In genomic region chr10:96342402-96342801, GRCh38 we compare ENCODE assay signal across 1 cellular context.
TF ChIP-seq lines count a peak whose summit lies in the region.

No MANE protein-coding gene starts in this region.

TF ChIP-seq in A549, 52 proteins besides CTCF, POLR2A, EP300 and RAD21 (continued from another document):
- TF ChIP-seq HMGXB4 (CRISPR knock-in tag; IDR thresholded peaks at IDR 0.05; ENCODE audit: borderline replicate concordance) (no peak), SREBF2 (IDR thresholded peaks at IDR 0.05) (no peak), KDM5A (IDR thresholded peaks at IDR 0.05) (no peak), TFCP2L1 (CRISPR knock-in tag; IDR thresholded peaks at IDR 0.05) (no peak), ESRRA (IDR thresholded peaks at IDR 0.05; ENCODE audit: borderline replicate concordance, low read length) (no peak), SMC3 (IDR thresholded peaks at IDR 0.05) (no peak), EHMT2 (IDR thresholded peaks at IDR 0.05; ENCODE audit: low read depth) (no peak), MAFK (IDR thresholded peaks at IDR 0.05; ENCODE audit: partially characterized antibody) (no peak), FOSB (CRISPR knock-in tag; IDR thresholded peaks at IDR 0.05) (no peak), HOXB13 (CRISPR knock-in tag; IDR thresholded peaks at IDR 0.05; ENCODE audit: low read depth) (no peak)
